ENCODE assay signal across 1 cellular context in genomic region chr1:60010690-60011089, GRCh38.
A peak's percentile ranks its signal among the peaks of the same experiment; 100 is the strongest.
TF ChIP-seq lines count a peak whose summit lies in the region.

No MANE protein-coding gene starts in this region.

TF ChIP-seq in HEK293, 187 proteins besides CTCF, POLR2A, EP300 and RAD21 (continued from another document):
- TF ChIP-seq ZNF513 (tag by site-specific recombination; IDR thresholded peaks at IDR 0.05): no peak
- TF ChIP-seq ZBTB21 (tag by site-specific recombination; IDR thresholded peaks at IDR 0.05): 0 out of 2 replicates have a peak, but pooled peaks have one; percentile 36
- TF ChIP-seq ZNF623 (tag by site-specific recombination; IDR thresholded peaks at IDR 0.05): peak; percentile 64
- no peak for TF ChIP-seq ZFP41 (tag by site-specific recombination; IDR thresholded peaks at IDR 0.05; ENCODE audit: borderline replicate concordance)
- peak; percentile 52; the same call in 1 of the 2 replicates for TF ChIP-seq ZXDB (tag by site-specific recombination; IDR thresholded peaks at IDR 0.05)
- TF ChIP-seq ZNF747 (tag by site-specific recombination; IDR thresholded peaks at IDR 0.05): no peak
- TF ChIP-seq ZBTB11 (tag by site-specific recombination; conservative IDR thresholded peaks at IDR 0.05; ENCODE audit: low read depth): peak; percentile 71
- no peak for TF ChIP-seq BCL11A (tag by site-specific recombination; IDR thresholded peaks at IDR 0.05; ENCODE audit: low read depth)
- TF ChIP-seq ZNF426 (tag by site-specific recombination; IDR thresholded peaks at IDR 0.05): peak; percentile 83
- TF ChIP-seq ZNF555 (tag by site-specific recombination; conservative IDR thresholded peaks at IDR 0.05): peak; percentile 90
- TF ChIP-seq ZNF558 (tag by site-specific recombination; IDR thresholded peaks at IDR 0.05): peak; percentile 46; the same call in 1 of the 2 replicates
- peak; percentile 88 for TF ChIP-seq ZNF394 (tag by site-specific recombination; IDR thresholded peaks at IDR 0.05; ENCODE audit: borderline replicate concordance)
- TF ChIP-seq ZNF560 (tag by site-specific recombination; IDR thresholded peaks at IDR 0.05; ENCODE audit: borderline replicate concordance): peak; percentile 65; the same call in 1 of the 2 replicates
- TF ChIP-seq HOXD13 (CRISPR knock-in tag; IDR thresholded peaks at IDR 0.05; ENCODE audit: borderline replicate concordance): no peak
- TF ChIP-seq ZNF777 (tag by site-specific recombination; IDR thresholded peaks at IDR 0.05; ENCODE audit: borderline replicate concordance): no peak
- peak; percentile 64 for TF ChIP-seq ZNF510 (tag by site-specific recombination; IDR thresholded peaks at IDR 0.05; ENCODE audit: insufficient replicate concordance)
- TF ChIP-seq ZNF23 (tag by site-specific recombination; IDR thresholded peaks at IDR 0.05; ENCODE audit: borderline replicate concordance): no peak
- peak; percentile 35 for TF ChIP-seq ZNF654 (tag by site-specific recombination; IDR thresholded peaks at IDR 0.05; ENCODE audit: low read depth)
- no peak for TF ChIP-seq OSR2 (tag by site-specific recombination; IDR thresholded peaks at IDR 0.05)
- no peak for TF ChIP-seq ZNF248 (tag by site-specific recombination; IDR thresholded peaks at IDR 0.05)
- no peak for TF ChIP-seq ZNF302 (tag by site-specific recombination; IDR thresholded peaks at IDR 0.05; ENCODE audit: low read depth)
- TF ChIP-seq PRDM10 (tag by site-specific recombination; IDR thresholded peaks at IDR 0.05): no peak
- no peak for TF ChIP-seq ZSCAN4 (tag by site-specific recombination; IDR thresholded peaks at IDR 0.05)
- TF ChIP-seq ZNF830 (tag by site-specific recombination; IDR thresholded peaks at IDR 0.05; ENCODE audit: low read depth): no peak
- no peak for TF ChIP-seq SCRT2 (tag by site-specific recombination; IDR thresholded peaks at IDR 0.05)
- TF ChIP-seq ZNF792 (tag by site-specific recombination; IDR thresholded peaks at IDR 0.05): no peak
- no peak for TF ChIP-seq IKZF3 (tag by site-specific recombination; IDR thresholded peaks at IDR 0.05)
- peak; percentile 58 for TF ChIP-seq ZBTB8A (tag by site-specific recombination; IDR thresholded peaks at IDR 0.05)
- TF ChIP-seq ZNF518A (tag by site-specific recombination; conservative IDR thresholded peaks at IDR 0.05; ENCODE audit: low read depth): peak; percentile 90
- TF ChIP-seq ZNF155 (tag by site-specific recombination; IDR thresholded peaks at IDR 0.05): no peak
- peak; percentile 72 for TF ChIP-seq ZNF664 (tag by site-specific recombination; IDR thresholded peaks at IDR 0.05)
- no peak for TF ChIP-seq ZSCAN23 (tag by site-specific recombination; IDR thresholded peaks at IDR 0.05)
- no peak for TF ChIP-seq ZFP37 (tag by site-specific recombination; IDR thresholded peaks at IDR 0.05)
- peak; percentile 70; the same call in 1 of the 2 replicates for TF ChIP-seq ZNF140 (tag by site-specific recombination; IDR thresholded peaks at IDR 0.05)
- 0 out of 2 replicates have a peak, but pooled peaks have one; percentile 37 for TF ChIP-seq ZNF266 (tag by site-specific recombination; IDR thresholded peaks at IDR 0.05; ENCODE audit: low read depth)
- 0 out of 2 replicates have a peak, but pooled peaks have one; percentile 11 for TF ChIP-seq OVOL3 (tag by site-specific recombination; IDR thresholded peaks at IDR 0.05)
- TF ChIP-seq ZNF184 (tag by site-specific recombination; IDR thresholded peaks at IDR 0.05): no peak
- no peak for TF ChIP-seq ZNF626 (tag by site-specific recombination; IDR thresholded peaks at IDR 0.05)
- no peak for TF ChIP-seq ZNF571 (tag by site-specific recombination; IDR thresholded peaks at IDR 0.05)
- 0 out of 2 replicates have a peak, but pooled peaks have one; percentile 22 for TF ChIP-seq ZNF704 (tag by site-specific recombination; IDR thresholded peaks at IDR 0.05)
- no peak for TF ChIP-seq ZNF768 (tag by site-specific recombination; IDR thresholded peaks at IDR 0.05)
- TF ChIP-seq ZNF433 (tag by site-specific recombination; IDR thresholded peaks at IDR 0.05; ENCODE audit: low read depth): peak; percentile 23; the same call in 1 of the 2 replicates
- TF ChIP-seq BCL6B (tag by site-specific recombination; IDR thresholded peaks at IDR 0.05): no peak
TF ChIP-seq in HEK293: peak in this region for 22.
